Comparison of ENCODE assay signal across 1 cellular context in the genomic region with DNA sequence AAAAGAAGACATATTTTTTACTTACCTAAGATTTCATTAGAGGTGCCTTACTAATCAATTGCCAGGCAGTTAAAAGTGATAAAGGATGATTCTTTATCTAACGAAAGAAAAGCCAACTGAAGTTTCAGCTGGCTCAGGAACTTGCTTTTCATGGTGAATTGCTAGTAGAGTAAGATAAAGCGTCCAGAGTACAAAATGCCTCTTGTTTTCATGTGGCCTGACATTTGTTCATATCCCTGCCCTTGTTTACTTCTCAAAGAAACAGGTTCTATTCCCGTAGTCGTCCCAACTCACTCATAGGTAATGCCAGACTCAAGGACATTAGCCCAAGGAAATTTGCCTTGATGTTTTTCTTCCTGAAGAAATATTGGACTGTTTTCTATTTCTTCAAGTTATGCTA.
TF ChIP-seq lines count a peak whose summit lies in the region.

No MANE protein-coding gene starts in this region.

TF ChIP-seq in HepG2, 621 proteins besides CTCF, POLR2A, EP300 and RAD21 (continued from another document):
- TF ChIP-seq HNF1A (IDR thresholded peaks at IDR 0.05; ENCODE audit: low read depth) = no peak
- TF ChIP-seq HNF1A (CRISPR knock-in tag; IDR thresholded peaks at IDR 0.05; ENCODE audit: borderline replicate concordance) = no peak
- TF ChIP-seq, protein P1, sequence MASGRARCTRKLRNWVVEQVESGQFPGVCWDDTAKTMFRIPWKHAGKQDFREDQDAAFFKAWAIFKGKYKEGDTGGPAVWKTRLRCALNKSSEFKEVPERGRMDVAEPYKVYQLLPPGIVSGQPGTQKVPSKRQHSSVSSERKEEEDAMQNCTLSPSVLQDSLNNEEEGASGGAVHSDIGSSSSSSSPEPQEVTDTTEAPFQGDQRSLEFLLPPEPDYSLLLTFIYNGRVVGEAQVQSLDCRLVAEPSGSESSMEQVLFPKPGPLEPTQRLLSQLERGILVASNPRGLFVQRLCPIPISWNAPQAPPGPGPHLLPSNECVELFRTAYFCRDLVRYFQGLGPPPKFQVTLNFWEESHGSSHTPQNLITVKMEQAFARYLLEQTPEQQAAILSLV (CRISPR knock-in tag; IDR thresholded peaks at IDR 0.05; ENCODE audit: borderline replicate concordance) = no peak
- TF ChIP-seq MXI1 (IDR thresholded peaks at IDR 0.05; ENCODE audit: borderline replicate concordance, low read depth, low read length) = no peak
- no peak for TF ChIP-seq ZNF232 (CRISPR knock-in tag; IDR thresholded peaks at IDR 0.05; ENCODE audit: borderline replicate concordance)
